In the genomic region with DNA sequence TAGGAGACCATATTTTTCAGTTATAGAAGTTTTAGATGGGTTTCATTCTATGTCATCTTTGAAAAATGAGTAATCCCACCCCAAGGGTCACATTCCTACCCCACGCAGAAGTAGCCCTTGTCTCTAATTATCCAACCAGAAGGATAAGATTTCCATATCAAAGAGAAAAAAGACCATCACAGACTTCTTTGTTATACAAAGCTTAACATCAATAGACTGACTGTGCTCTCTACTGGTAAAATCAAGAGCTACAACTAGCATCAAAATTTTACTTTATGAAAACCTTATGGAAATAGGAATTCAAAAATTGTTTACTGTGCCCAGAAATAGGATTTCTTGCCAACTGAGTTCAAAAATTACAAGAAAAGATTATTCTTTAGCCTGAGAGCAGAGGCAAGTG, we compare ENCODE assay signal across 19 cellular contexts. TPM values are rescaled to one million over a fixed set of nuclear protein-coding genes. Genes with fewer than 3 reads are reported as not detected.
DNase-seq lines count a peak whose midpoint lies in the region; ATAC-seq and TF ChIP-seq lines count a peak whose summit lies in the region.
"Had no signal": no experiment of that assay in that cellular context is flagged by ENCODE, and none has a peak within 500 bp of the region (broad histone marks: within the 10 kb centered on the region; RNA-seq: fewer than 3 reads in every experiment).

No MANE protein-coding gene starts in this region.

- no peaks in the 10 kb centered on the region for H3K9me3 ChIP-seq in HUES48 (ENCODE audit: control insufficient read depth, insufficient read depth, low read length)
- H3K9me3 ChIP-seq in transverse colon, result no peaks in the 10 kb centered on the region
- H3K9me3 ChIP-seq: mucosa of descending colon, spleen had no signal

- TF ChIP-seq POLR2A in transverse colon (IDR thresholded peaks at IDR 0.05), result no peak

- peak; percentile 4 for DNase-seq in foreskin melanocyte
- DNase-seq in transverse colon, result no peak
- DNase-seq in central memory CD4-positive, alpha-beta T cell, result no peak
- DNase-seq: activated CD8-positive, alpha-beta memory T cell treated with anti-CD3 and anti-CD28 coated beads, Interleukin-2, amount 50 U/mL, for 4 hours; activated naive CD4-positive, alpha-beta T cell treated with anti-CD3 and anti-CD28 coated beads for 36 hours; CD4-positive, CD25-positive, alpha-beta regulatory T cell; effector CD8-positive, alpha-beta T cell; mucosa of descending colon; NCI-H1930; NCI-H69; spleen had no signal

- TF ChIP-seq CTCF in VCaP (conservative IDR thresholded peaks at IDR 0.05) (peak; percentile 27), transverse colon (IDR thresholded peaks at IDR 0.05) (peak; percentile 5 to 28 (median 19))

- H3K36me3 ChIP-seq in HUES48 (ENCODE audit: control insufficient read depth, insufficient read depth, low read length), result no peaks in the 10 kb centered on the region
- no peaks in the 10 kb centered on the region for H3K36me3 ChIP-seq in transverse colon
- H3K36me3 ChIP-seq: spleen had no signal

- H3K4me1 ChIP-seq in HUES48 (ENCODE audit: control insufficient read depth, insufficient read depth, low read length), result peaks cover 25% of the 10 kb centered on the region
- no peaks in the 10 kb centered on the region for H3K4me1 ChIP-seq in transverse colon

- in situ Hi-C loops in transverse colon (cut with MboI; ENCODE audit: low pct_ligation_motif_present in 1 of 4, low pct_unique_long_range_greater_than_20kb in 1 of 4, low sequenced_read_pairs in 3 of 4), result loop anchor here in 2 of 4 donors (25.0 kb wide), 1 partner anchor 97 kb away; no protein-coding TSS in a partner anchor

- H3K9ac ChIP-seq in HUES48 (ENCODE audit: low read depth, low read length), result no peak overlapping the region

- no peaks in the 10 kb centered on the region for H3K27me3 ChIP-seq in HUES48 (ENCODE audit: control insufficient read depth, insufficient read depth, low read length)
- H3K27me3 ChIP-seq in transverse colon, result no peaks in the 10 kb centered on the region

- H3K4me3 ChIP-seq in HUES48 (ENCODE audit: low read depth, low read length) (peak overlapping the region; percentile 37; the same call in 1 of the 2 replicates), transverse colon (no peak overlapping the region)
- H3K4me3 ChIP-seq: mucosa of descending colon, spleen had no signal

- no peak for TF ChIP-seq EP300 in transverse colon (IDR thresholded peaks at IDR 0.05; ENCODE audit: low read depth)

- 10% methylated on average over 1 of the region's 1 CpG; no CpG with 5 or more reads in 1 of the 2 donors for WGBS in transverse colon (ENCODE audit: low coverage in 1 of 2), 2 donors

- ATAC-seq in HG03025 (IDR thresholded peaks at IDR 0.05; ENCODE audit: low FRiP score, unreplicated experiment) (no peak), GM19452 (IDR thresholded peaks at IDR 0.05; ENCODE audit: unreplicated experiment) (no peak)
- ATAC-seq: mucosa of descending colon had no signal

- intact Hi-C loops in transverse colon (cut with DNase I; ENCODE audit: low total_unique reads), result no loop called here

- H3K27ac ChIP-seq in HUES48 (ENCODE audit: low read depth, low read length) (peak overlapping the region; percentile 29), VCaP (no peak overlapping the region), transverse colon (no peak overlapping the region)
- H3K27ac ChIP-seq: spleen had no signal

RNA-seq across cellular contexts. Expression of gene TNMD, which starts 24.9 kb away (rescaled TPM):
- total RNA-seq in transverse colon, result 1 to 10 TPM in 1 of 4 donors, under 1 TPM in 1, not detected in 2; 0.68 to 1.1 TPM
- total RNA-seq: activated naive CD4-positive, alpha-beta T cell treated with anti-CD3 and anti-CD28 coated beads for 36 hours; bronchial epithelial cell; CD4-positive, CD25-positive, alpha-beta regulatory T cell; kidney epithelial cell; M059J; T-helper 2 cell treated with Interferon-gamma antibody and Interleukin-4, amounts not matched to agents 100 ng/mL and 5 ng/mL, for 36 hours had no signal

RNA-seq across cellular contexts. Expression of gene TSPAN6, which starts 27.0 kb away (rescaled TPM):
- total RNA-seq in transverse colon, result 100 to 1,000 TPM in 2 of 4 donors, 10 to 100 TPM in 2; 16.7 to 114 (median 70.3) TPM
- total RNA-seq: T-helper 2 cell treated with Interferon-gamma antibody and Interleukin-4, amounts not matched to agents 100 ng/mL and 5 ng/mL, for 36 hours had no signal

RNA-seq across cellular contexts. Expression of gene SRPX2, which starts 34.4 kb away (rescaled TPM):
- total RNA-seq in transverse colon, result 10 to 100 TPM in 2 of 4 donors, 1 to 10 TPM in 2; 9.3 to 72.2 (median 13.1) TPM
- total RNA-seq: activated naive CD4-positive, alpha-beta T cell treated with anti-CD3 and anti-CD28 coated beads for 36 hours; CD4-positive, CD25-positive, alpha-beta regulatory T cell; T-helper 2 cell treated with Interferon-gamma antibody and Interleukin-4, amounts not matched to agents 100 ng/mL and 5 ng/mL, for 36 hours had no signal
